Comparison of ENCODE assay signal across 16 cellular contexts in genomic region chr5:149941795-149942194, GRCh38. TPM values are rescaled to one million over a fixed set of nuclear protein-coding genes. Genes with fewer than 3 reads are reported as not detected.
DNase-seq lines count a peak whose midpoint lies in the region; ATAC-seq, FAIRE-seq and TF ChIP-seq lines count a peak whose summit lies in the region.
"Had no signal": no experiment of that assay in that cellular context is flagged by ENCODE, and none has a peak within 500 bp of the region (broad histone marks: within the 10 kb centered on the region; RNA-seq: fewer than 3 reads in every experiment).

No MANE protein-coding gene starts in this region.

- no peak for ATAC-seq in A549
- no peak for ATAC-seq in PC-3
- no peak for ATAC-seq in HG02970 (IDR thresholded peaks at IDR 0.05; ENCODE audit: low FRiP score, unreplicated experiment)

- H3K9me3 ChIP-seq in A549 (no peaks in the 10 kb centered on the region), PC-3 (ENCODE audit: low read length) (no peaks in the 10 kb centered on the region)

- no peak overlapping the region for H2AFZ ChIP-seq in PC-3 (ENCODE audit: low read length)

- no peak for DNase-seq in A549 (ENCODE audit: low read depth in 1 of 2, low spot score in 1 of 2)
- DNase-seq in PC-3 = no peak
- no peak for DNase-seq in progenitor cell of endocrine pancreas (ENCODE audit: low spot score, unreplicated experiment)
- DNase-seq in inferior parietal cortex (ENCODE audit: extremely low spot score) = no peak
- DNase-seq in NCI-H345 (lab: John Stamatoyannopoulos, UW) = no peak
- DNase-seq in activated CD4-positive, alpha-beta T cell treated with anti-CD3 and anti-CD28 coated beads for 4 hours = no peak
- DNase-seq: DMS79 treated with DMSO at 0.1 percent for 48 hours, H9, KG1, MV-4-11, NCI-H1694 treated with DMSO at 0.1 percent for 48 hours, NCI-H510A, RPMI8226 had no signal

- H3K4me3 ChIP-seq in A549 (no peak overlapping the region), PC-3 (ENCODE audit: low read length) (no peak overlapping the region)

- H3K36me3 Mint-ChIP-seq in brain (no peaks in the 10 kb centered on the region), progenitor cell of endocrine pancreas (ENCODE audit: insufficient read depth) (no peaks in the 10 kb centered on the region)

- no peaks in the 10 kb centered on the region for H3K79me2 ChIP-seq in PC-3 (ENCODE audit: low read length)

- no peaks in the 10 kb centered on the region for H3K9me2 ChIP-seq in PC-3 (replicated peaks; ENCODE audit: low read length)

- peaks cover 64% of the 10 kb centered on the region for H3K4me1 ChIP-seq in A549
- H3K4me1 ChIP-seq in PC-3 (ENCODE audit: insufficient read depth, low read length) = peaks cover 51% of the 10 kb centered on the region

- peak overlapping the region in 3 of 5 experiments; percentile 54 to 81 (median 55) for H3K27ac Mint-ChIP-seq in brain
- H3K27ac Mint-ChIP-seq in progenitor cell of endocrine pancreas = peak overlapping the region; percentile 75
- H3K27ac Mint-ChIP-seq: H9 had no signal

- no peak for TF ChIP-seq RAD21 in A549 (conservative IDR thresholded peaks at IDR 0.05 in 1 of 2, IDR thresholded peaks at IDR 0.05 in 1 of 2)

- H3K9ac ChIP-seq in PC-3 (ENCODE audit: low read length) = no peak overlapping the region

- H3K27ac ChIP-seq in A549 = peak overlapping the region; percentile 85 to 91
- peak overlapping the region; percentile 33 for H3K27ac ChIP-seq in PC-3 (ENCODE audit: low read length)

- H3K4me3 Mint-ChIP-seq in brain (no peak overlapping the region), progenitor cell of endocrine pancreas (ENCODE audit: low read depth) (no peak overlapping the region)
- H3K4me3 Mint-ChIP-seq: H9 had no signal

- H3K4me1 Mint-ChIP-seq in brain (peaks cover 28% of the 10 kb centered on the region), progenitor cell of endocrine pancreas (ENCODE audit: low read depth) (peaks cover 39% of the 10 kb centered on the region)

- H4K20me1 ChIP-seq in PC-3 (ENCODE audit: low read length) = no peaks in the 10 kb centered on the region

- CTCF ChIA-PET in A549 (lab: Yijun Ruan, JAX) = no interaction called here
- CTCF ChIA-PET in PC-3 (lab: Charles Lee) = no interaction called here

- no peak for TF ChIP-seq EP300 in A549 (IDR thresholded peaks at IDR 0.05)

- no peaks in the 10 kb centered on the region for H3K27me3 ChIP-seq in PC-3 (ENCODE audit: low read length)

- TF ChIP-seq CTCF in A549 (IDR thresholded peaks at IDR 0.05) (no peak), PC-3 (conservative IDR thresholded peaks at IDR 0.05; ENCODE audit: low read depth, low read length) (no peak), brain (conservative IDR thresholded peaks at IDR 0.05) (no peak), progenitor cell of endocrine pancreas (IDR thresholded peaks at IDR 0.05; ENCODE audit: unreplicated experiment) (no peak)

- H3K27me3 Mint-ChIP-seq in brain = peaks cover 2% of the 10 kb centered on the region
- H3K27me3 Mint-ChIP-seq in progenitor cell of endocrine pancreas = no peaks in the 10 kb centered on the region

- POLR2A ChIA-PET in A549 (lab: Yijun Ruan, JAX) (no interaction called here), PC-3 (lab: Charles Lee; ENCODE audit: unreplicated experiment) (no interaction called here)

- H3K4me2 ChIP-seq in A549 (no peak overlapping the region), PC-3 (ENCODE audit: low read length) (no peak overlapping the region)

- TF ChIP-seq POLR2A in A549 (IDR thresholded peaks at IDR 0.05; ENCODE audit: low read length) = no peak

- no peak for FAIRE-seq in A549 (lab: Jason Lieb, UNC)

- peaks cover 19% of the 10 kb centered on the region for H3F3A ChIP-seq in PC-3 (ENCODE audit: low read length, unreplicated experiment)

- peaks cover 0 to 9% (median 0%) of the 10 kb centered on the region in 5 experiments for H3K9me3 Mint-ChIP-seq in brain
- no peaks in the 10 kb centered on the region for H3K9me3 Mint-ChIP-seq in progenitor cell of endocrine pancreas (ENCODE audit: low read depth)
- H3K9me3 Mint-ChIP-seq: H9 had no signal

- no peaks in the 10 kb centered on the region for H3K36me3 ChIP-seq in PC-3 (ENCODE audit: low read depth, low read length)

- intact Hi-C loops in PC-3 (cut with micrococcal nuclease) = no loop called here

- 93% methylated on average over 4 of the region's 4 CpGs for WGBS in A549 (ENCODE audit: missing lambda C conversion rate)

- BruUV-seq in PC-3 (replicated peaks; lab: Mats Ljungman, UMichigan) = no TSS peak

TF ChIP-seq in A549, 52 proteins besides CTCF, POLR2A, EP300 and RAD21:
- TF ChIP-seq KDM1A (IDR thresholded peaks at IDR 0.05; ENCODE audit: low read depth) = no peak
- no peak for TF ChIP-seq ZSCAN20 (CRISPR knock-in tag; IDR thresholded peaks at IDR 0.05)
- TF ChIP-seq CEBPB (IDR thresholded peaks at IDR 0.05) = peak in 1 of 2 experiments; percentile 22; a peak in 1 of 4 replicates
- no peak for TF ChIP-seq PBX3 (IDR thresholded peaks at IDR 0.05)
- no peak for TF ChIP-seq HDAC2 (IDR thresholded peaks at IDR 0.05)
TF ChIP-seq in A549: peak in this region for 1.

RNA-seq across cellular contexts. Expression of gene PDE6A, which starts 2.8 kb away (rescaled TPM):
- polyA plus RNA-seq in A549 (2011; rRNA removed) (0.30 and 0.35 TPM in 2 replicates), A549 (2017; fragmentation: RNase III; extraction: RNeasy Plus Mini Kit Qiagen cat#74134 plus additional on column Dnase treatment) (0.20 to 0.30 TPM (median 0.28 TPM) in 3 replicates), brain (ENCODE audit: insufficient read depth, low read depth, low replicate concordance) (1.5 TPM)
- 0.15 and 0.23 TPM in 2 replicates for polyA plus RNA-seq in A549 (2012; cell fraction: cytosol; rRNA removed)
- 0.47 and 0.60 TPM in 2 replicates for polyA plus RNA-seq in A549 (2012; cell fraction: nucleus; rRNA removed)
- polyA minus RNA-seq in A549 (2011; rRNA and poly(A)+ RNA removed) = 0.39 and 0.41 TPM in 2 replicates
- total RNA-seq in PC-3 (2014; rRNA removed) (not detected in 2 replicates), progenitor cell of endocrine pancreas (0.07 TPM in 1 of 2 replicates, not detected in the other)
- total RNA-seq: H9 had no signal
- polyA plus RNA-seq: BJ had no signal

RNA-seq across cellular contexts. Expression of gene SLC26A2, which starts 18.8 kb away (rescaled TPM):
- polyA plus RNA-seq in A549 (2011; rRNA removed) (23.2 and 31.9 TPM in 2 replicates), A549 (2017; fragmentation: RNase III; extraction: RNeasy Plus Mini Kit Qiagen cat#74134 plus additional on column Dnase treatment) (28.4 to 33.5 TPM (median 32.2 TPM) in 3 replicates), brain (ENCODE audit: insufficient read depth, low read depth, low replicate concordance) (13.1 TPM)
- polyA plus RNA-seq in A549 (2012; cell fraction: cytosol; rRNA removed) = 5.2 and 6.7 TPM in 2 replicates
- polyA plus RNA-seq in A549 (2012; cell fraction: nucleus; rRNA removed) = 6.1 and 12.5 TPM in 2 replicates
- polyA minus RNA-seq in A549 (2011; rRNA and poly(A)+ RNA removed) = 49.3 and 53.2 TPM in 2 replicates
- total RNA-seq in PC-3 (2014; rRNA removed) (10.8 and 13.1 TPM in 2 replicates), progenitor cell of endocrine pancreas (11.7 and 12.6 TPM in 2 replicates)

RNA-seq across cellular contexts. Expression of gene TIGD6, which starts 58.7 kb away (rescaled TPM):
- polyA plus RNA-seq in A549 (2011; rRNA removed) (7.3 and 8.4 TPM in 2 replicates), A549 (2017; fragmentation: RNase III; extraction: RNeasy Plus Mini Kit Qiagen cat#74134 plus additional on column Dnase treatment) (4.2 to 4.4 TPM (median 4.3 TPM) in 3 replicates), brain (ENCODE audit: insufficient read depth, low read depth, low replicate concordance) (5.6 TPM)
- polyA plus RNA-seq in A549 (2012; cell fraction: cytosol; rRNA removed) = 3.7 and 4.2 TPM in 2 replicates
- polyA plus RNA-seq in A549 (2012; cell fraction: nucleus; rRNA removed) = 2.9 and 4.2 TPM in 2 replicates
- polyA minus RNA-seq in A549 (2011; rRNA and poly(A)+ RNA removed) = 12.1 and 17.4 TPM in 2 replicates
- total RNA-seq in PC-3 (2014; rRNA removed) (3.8 and 5.7 TPM in 2 replicates), progenitor cell of endocrine pancreas (3.8 and 4.2 TPM in 2 replicates)

RNA-seq across cellular contexts. Expression of gene HMGXB3, which starts 58.7 kb away (rescaled TPM):
- 34.1 and 37.2 TPM in 2 replicates for polyA plus RNA-seq in A549 (2011; rRNA removed)
- polyA plus RNA-seq in A549 (2012; cell fraction: cytosol; rRNA removed) = 21.0 and 25.8 TPM in 2 replicates
- polyA plus RNA-seq in A549 (2012; cell fraction: nucleus; rRNA removed) = 58.1 and 65.6 TPM in 2 replicates
- polyA plus RNA-seq in A549 (2017; fragmentation: RNase III; extraction: RNeasy Plus Mini Kit Qiagen cat#74134 plus additional on column Dnase treatment) = 19.6 to 20.5 TPM (median 19.9 TPM) in 3 replicates
- 54.1 and 55.3 TPM in 2 replicates for polyA minus RNA-seq in A549 (2011; rRNA and poly(A)+ RNA removed)
- 56.6 and 84.7 TPM in 2 replicates for total RNA-seq in PC-3 (2014; rRNA removed)
- polyA plus RNA-seq in brain (ENCODE audit: insufficient read depth, low read depth, low replicate concordance) = 20.7 TPM
- total RNA-seq in progenitor cell of endocrine pancreas = 39.9 and 42.3 TPM in 2 replicates
